In genomic region chr16:47539707-47540670, GRCh38 we compare ENCODE assay signal across 1 cellular context.
TF ChIP-seq lines count a peak whose summit lies in the region.

No MANE protein-coding gene starts in this region.

TF ChIP-seq in HepG2, 621 proteins besides CTCF, POLR2A, EP300 and RAD21 (continued from another document):
- peak; percentile 23; the same call in 1 of the 2 replicates for TF ChIP-seq FOXP1 (IDR thresholded peaks at IDR 0.05)
- TF ChIP-seq FOXP1 (CRISPR knock-in tag; IDR thresholded peaks at IDR 0.05), result peak; percentile 70
- peak; percentile 27; the same call in 1 of the 2 replicates for TF ChIP-seq ZMYM4 (CRISPR knock-in tag; IDR thresholded peaks at IDR 0.05)
- TF ChIP-seq, protein P1, sequence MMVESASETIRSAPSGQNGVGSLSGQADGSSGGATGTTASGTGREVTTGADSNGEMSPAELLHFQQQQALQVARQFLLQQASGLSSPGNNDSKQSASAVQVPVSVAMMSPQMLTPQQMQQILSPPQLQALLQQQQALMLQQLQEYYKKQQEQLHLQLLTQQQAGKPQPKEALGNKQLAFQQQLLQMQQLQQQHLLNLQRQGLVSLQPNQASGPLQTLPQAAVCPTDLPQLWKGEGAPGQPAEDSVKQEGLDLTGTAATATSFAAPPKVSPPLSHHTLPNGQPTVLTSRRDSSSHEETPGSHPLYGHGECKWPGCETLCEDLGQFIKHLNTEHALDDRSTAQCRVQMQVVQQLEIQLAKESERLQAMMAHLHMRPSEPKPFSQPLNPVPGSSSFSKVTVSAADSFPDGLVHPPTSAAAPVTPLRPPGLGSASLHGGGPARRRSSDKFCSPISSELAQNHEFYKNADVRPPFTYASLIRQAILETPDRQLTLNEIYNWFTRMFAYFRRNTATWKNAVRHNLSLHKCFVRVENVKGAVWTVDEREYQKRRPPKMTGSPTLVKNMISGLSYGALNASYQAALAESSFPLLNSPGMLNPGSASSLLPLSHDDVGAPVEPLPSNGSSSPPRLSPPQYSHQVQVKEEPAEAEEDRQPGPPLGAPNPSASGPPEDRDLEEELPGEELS (CRISPR knock-in tag; IDR thresholded peaks at IDR 0.05), result peak; percentile 49; the same call in 1 of the 2 replicates
- TF ChIP-seq, protein P2, sequence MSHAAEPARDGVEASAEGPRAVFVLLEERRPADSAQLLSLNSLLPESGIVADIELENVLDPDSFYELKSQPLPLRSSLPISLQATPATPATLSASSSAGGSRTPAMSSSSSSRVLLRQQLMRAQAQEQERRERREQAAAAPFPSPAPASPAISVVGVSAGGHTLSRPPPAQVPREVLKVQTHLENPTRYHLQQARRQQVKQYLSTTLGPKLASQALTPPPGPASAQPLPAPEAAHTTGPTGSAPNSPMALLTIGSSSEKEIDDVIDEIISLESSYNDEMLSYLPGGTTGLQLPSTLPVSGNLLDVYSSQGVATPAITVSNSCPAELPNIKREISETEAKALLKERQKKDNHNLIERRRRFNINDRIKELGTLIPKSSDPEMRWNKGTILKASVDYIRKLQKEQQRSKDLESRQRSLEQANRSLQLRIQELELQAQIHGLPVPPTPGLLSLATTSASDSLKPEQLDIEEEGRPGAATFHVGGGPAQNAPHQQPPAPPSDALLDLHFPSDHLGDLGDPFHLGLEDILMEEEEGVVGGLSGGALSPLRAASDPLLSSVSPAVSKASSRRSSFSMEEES (CRISPR knock-in tag; IDR thresholded peaks at IDR 0.05), result 0 out of 2 replicates have a peak, but pooled peaks have one; percentile 50
- TF ChIP-seq MED1 (CRISPR knock-in tag; IDR thresholded peaks at IDR 0.05), result peak; percentile 24; the same call in 1 of the 2 replicates
- TF ChIP-seq, protein P3, sequence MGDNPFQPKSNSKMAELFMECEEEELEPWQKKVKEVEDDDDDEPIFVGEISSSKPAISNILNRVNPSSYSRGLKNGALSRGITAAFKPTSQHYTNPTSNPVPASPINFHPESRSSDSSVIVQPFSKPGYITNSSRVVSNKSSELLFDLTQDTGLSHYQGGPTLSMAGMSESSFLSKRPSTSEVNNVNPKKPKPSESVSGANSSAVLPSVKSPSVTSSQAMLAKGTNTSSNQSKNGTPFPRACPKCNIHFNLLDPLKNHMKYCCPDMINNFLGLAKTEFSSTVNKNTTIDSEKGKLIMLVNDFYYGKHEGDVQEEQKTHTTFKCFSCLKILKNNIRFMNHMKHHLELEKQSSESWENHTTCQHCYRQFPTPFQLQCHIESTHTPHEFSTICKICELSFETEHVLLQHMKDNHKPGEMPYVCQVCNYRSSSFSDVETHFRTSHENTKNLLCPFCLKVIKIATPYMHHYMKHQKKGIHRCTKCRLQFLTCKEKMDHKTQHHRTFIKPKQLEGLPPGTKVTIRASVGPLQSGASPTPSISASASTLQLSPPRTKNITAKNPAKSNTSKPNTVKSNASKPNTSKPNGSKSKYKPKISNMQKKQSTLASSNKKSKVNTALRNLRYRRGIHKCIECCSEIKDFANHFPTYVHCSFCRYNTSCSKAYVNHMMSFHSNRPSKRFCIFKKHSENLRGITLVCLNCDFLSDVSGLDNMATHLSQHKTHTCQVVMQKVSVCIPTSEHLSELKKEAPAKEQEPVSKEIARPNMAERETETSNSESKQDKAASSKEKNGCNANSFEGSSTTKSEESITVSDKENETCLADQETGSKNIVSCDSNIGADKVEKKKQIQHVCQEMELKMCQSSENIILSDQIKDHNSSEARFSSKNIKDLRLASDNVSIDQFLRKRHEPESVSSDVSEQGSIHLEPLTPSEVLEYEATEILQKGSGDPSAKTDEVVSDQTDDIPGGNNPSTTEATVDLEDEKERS (CRISPR knock-in tag; IDR thresholded peaks at IDR 0.05), result peak; percentile 53; the same call in 1 of the 2 replicates
- peak; percentile 56 for TF ChIP-seq HNF4A (CRISPR knock-in tag; IDR thresholded peaks at IDR 0.05)
- TF ChIP-seq TCF7 (IDR thresholded peaks at IDR 0.05; ENCODE audit: low read depth), result 0 out of 2 replicates have a peak, but pooled peaks have one; percentile 17
- TF ChIP-seq SETDB1 (CRISPR knock-in tag; IDR thresholded peaks at IDR 0.05; ENCODE audit: borderline replicate concordance), result peak; percentile 81; the same call in 1 of the 2 replicates
